ENCODE assay signal across 16 cellular contexts in the genomic region with DNA sequence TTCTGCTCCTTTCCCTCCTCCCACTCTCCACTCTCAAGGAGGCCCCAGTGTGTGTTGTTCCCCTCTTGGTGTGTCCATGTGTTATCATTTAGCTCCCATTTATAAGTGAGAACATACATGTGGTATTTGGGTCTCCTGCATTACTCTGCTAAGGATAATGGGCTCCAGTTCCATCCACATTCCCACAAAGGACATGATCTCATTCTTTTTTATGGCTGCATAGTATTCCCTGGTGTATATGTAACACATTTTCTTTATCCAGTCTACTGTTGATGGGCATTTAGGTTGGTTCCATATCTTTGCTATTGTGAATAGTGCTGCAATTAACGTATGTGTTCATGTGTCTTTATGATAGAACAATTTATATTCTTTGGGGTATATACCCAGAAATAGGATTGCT.
"Had no signal": no experiment of that assay in that cellular context is flagged by ENCODE, and none has a peak within 500 bp of the region (broad histone marks: within the 10 kb centered on the region; RNA-seq: fewer than 3 reads in every experiment).

No MANE protein-coding gene starts in this region.

- H3K27ac Mint-ChIP-seq: effector memory CD8-positive, alpha-beta T cell; immature natural killer cell; nephron had no signal

- H3K36me3 Mint-ChIP-seq: immature natural killer cell; stimulated activated effector memory CD8-positive, alpha-beta T cell treated with anti-CD3 and anti-CD28 coated beads, Interleukin-12 subunit alpha, Interleukin-12 subunit beta, amount 100 ng/mL, for 72 hours had no signal

- H3K4me3 Mint-ChIP-seq: activated naive CD8-positive, alpha-beta T cell treated with anti-CD3 and anti-CD28 coated beads, Interleukin-2, amount 10 ng/mL, durations not matched to agents 7 days and 5 days; immature natural killer cell; nephron; stimulated activated effector memory CD8-positive, alpha-beta T cell treated with anti-CD3 and anti-CD28 coated beads, Interleukin-12 subunit alpha, Interleukin-12 subunit beta, amount 100 ng/mL, for 72 hours had no signal

- H3K9me3 Mint-ChIP-seq: effector memory CD8-positive, alpha-beta T cell; stimulated activated effector memory CD8-positive, alpha-beta T cell treated with anti-CD3 and anti-CD28 coated beads, Interleukin-12 subunit alpha, Interleukin-12 subunit beta, amount 100 ng/mL, for 72 hours had no signal

- DNase-seq: amygdala; effector memory CD8-positive, alpha-beta T cell; esophagus squamous epithelium; immature natural killer cell; lower lobe of right lung; nucleus accumbens; SW 1271; T1000 had no signal

- H3K36me3 ChIP-seq: cardiac muscle cell, esophagus squamous epithelium, heart right ventricle, lower lobe of right lung, sigmoid colon, thoracic aorta, upper lobe of left lung had no signal

- ATAC-seq: effector memory CD8-positive, alpha-beta T cell; heart right ventricle; stimulated activated effector memory CD8-positive, alpha-beta T cell treated with anti-CD3 and anti-CD28 coated beads, Interleukin-12 subunit alpha, Interleukin-12 subunit beta, amount 100 ng/mL, for 72 hours had no signal

- H3K9me3 ChIP-seq: esophagus squamous epithelium, lower lobe of right lung, sigmoid colon, thoracic aorta, upper lobe of left lung had no signal

- H3K27me3 Mint-ChIP-seq: activated naive CD8-positive, alpha-beta T cell treated with anti-CD3 and anti-CD28 coated beads, Interleukin-2, amount 10 ng/mL, durations not matched to agents 7 days and 5 days had no signal

- H3K27me3 ChIP-seq: cardiac muscle cell, esophagus squamous epithelium, heart right ventricle, sigmoid colon, upper lobe of left lung had no signal

- H3K4me1 Mint-ChIP-seq: nephron had no signal

- H3K27ac ChIP-seq: cardiac muscle cell, lower lobe of right lung, sigmoid colon, thoracic aorta had no signal

- H3K4me3 ChIP-seq: cardiac muscle cell, esophagus squamous epithelium, heart right ventricle, lower lobe of right lung, sigmoid colon, thoracic aorta, upper lobe of left lung had no signal
